ENCODE assay signal across 12 cellular contexts in genomic region chr13:95002968-95003813, GRCh38.
A peak's percentile ranks its signal among the peaks of the same experiment; 100 is the strongest.
DNase-seq lines count a peak whose midpoint lies in the region; ATAC-seq and TF ChIP-seq lines count a peak whose summit lies in the region.
"Had no signal": no experiment of that assay in that cellular context is flagged by ENCODE, and none has a peak within 500 bp of the region (broad histone marks: within the 10 kb centered on the region; RNA-seq: fewer than 3 reads in every experiment).

No MANE protein-coding gene starts in this region.

- in situ Hi-C loops in G401 (cut with HindIII; ENCODE audit: low sequenced_read_pairs) = no loop called here

- peak overlapping the region; percentile 0 for H2AFZ ChIP-seq in neural progenitor cell (replicated peaks)

- no peaks in the 10 kb centered on the region for H4K20me1 ChIP-seq in neural progenitor cell (ENCODE audit: low read depth)

- no peak for ATAC-seq in GM19397 (IDR thresholded peaks at IDR 0.05; ENCODE audit: unreplicated experiment)
- no peak for ATAC-seq in activated CD4-positive, alpha-beta T cell treated with anti-CD3 and anti-CD28 coated beads for 36 hours
- ATAC-seq: T-helper 17 cell had no signal

- no peaks in the 10 kb centered on the region for H3K9me3 Mint-ChIP-seq in neural progenitor cell
- H3K9me3 Mint-ChIP-seq in activated CD4-positive, alpha-beta T cell treated with anti-CD3 and anti-CD28 coated beads for 36 hours (ENCODE audit: low read depth) = no peaks in the 10 kb centered on the region
- H3K9me3 Mint-ChIP-seq: activated naive CD8-positive, alpha-beta T cell treated with anti-CD3 and anti-CD28 coated beads, Interleukin-2, amount 10 ng/mL, durations not matched to agents 7 days and 5 days had no signal

- H3K4me3 Mint-ChIP-seq in neural progenitor cell = no peak overlapping the region
- H3K4me3 Mint-ChIP-seq in activated CD4-positive, alpha-beta T cell treated with anti-CD3 and anti-CD28 coated beads for 36 hours = no peak overlapping the region
- H3K4me3 Mint-ChIP-seq: activated naive CD8-positive, alpha-beta T cell treated with anti-CD3 and anti-CD28 coated beads, Interleukin-2, amount 10 ng/mL, durations not matched to agents 7 days and 5 days; T-helper 17 cell had no signal

- H3K27me3 ChIP-seq in dorsolateral prefrontal cortex = peaks cover 0 to 33% (median 7%) of the 10 kb centered on the region in 45 donors
- H3K27me3 ChIP-seq in neural progenitor cell = no peaks in the 10 kb centered on the region

- peak overlapping the region in 56 of 59 donors; percentile 5 to 63 (median 43) for H3K4me3 ChIP-seq in dorsolateral prefrontal cortex
- H3K4me3 ChIP-seq in neural progenitor cell = no peak overlapping the region

- H3K4me1 ChIP-seq in neural progenitor cell = peaks cover 18% of the 10 kb centered on the region

- peaks cover 2% of the 10 kb centered on the region for H3K27me3 Mint-ChIP-seq in neural progenitor cell (ENCODE audit: insufficient read depth, low read depth)
- peaks cover 25% of the 10 kb centered on the region for H3K27me3 Mint-ChIP-seq in activated CD4-positive, alpha-beta T cell treated with anti-CD3 and anti-CD28 coated beads for 36 hours

- CTCF ChIA-PET in activated CD4-positive, alpha-beta T cell treated with anti-CD3 and anti-CD28 coated beads for 36 hours (lab: Charles Lee) = interaction anchor here (0.8 kb wide), 1 partner anchor 58 kb away, joined by 3 read pairs; no protein-coding TSS in a partner anchor

- H3K27ac ChIP-seq in dorsolateral prefrontal cortex (no peak overlapping the region), neural progenitor cell (no peak overlapping the region)

- no peak overlapping the region for H3K9ac ChIP-seq in neural progenitor cell

- H3K27ac Mint-ChIP-seq in neural progenitor cell = peak overlapping the region; percentile 71
- no peak overlapping the region for H3K27ac Mint-ChIP-seq in activated CD4-positive, alpha-beta T cell treated with anti-CD3 and anti-CD28 coated beads for 36 hours
- H3K27ac Mint-ChIP-seq: activated naive CD8-positive, alpha-beta T cell treated with anti-CD3 and anti-CD28 coated beads, Interleukin-2, amount 10 ng/mL, durations not matched to agents 7 days and 5 days; T-helper 17 cell had no signal

- TF ChIP-seq CTCF in dorsolateral prefrontal cortex (IDR thresholded peaks at IDR 0.05 in 54 of 56, conservative IDR thresholded peaks at IDR 0.05 in 2 of 56; ENCODE audit: low read depth in 1 of 56, partially characterized antibody in 56 of 56) = no peak
- TF ChIP-seq CTCF in neural progenitor cell (IDR thresholded peaks at IDR 0.05) = no peak

- peak overlapping the region; percentile 24 for H3K4me2 ChIP-seq in neural progenitor cell

- peaks cover 13% of the 10 kb centered on the region for H3K4me1 Mint-ChIP-seq in neural progenitor cell
- no peaks in the 10 kb centered on the region for H3K4me1 Mint-ChIP-seq in activated CD4-positive, alpha-beta T cell treated with anti-CD3 and anti-CD28 coated beads for 36 hours
- H3K4me1 Mint-ChIP-seq: activated naive CD8-positive, alpha-beta T cell treated with anti-CD3 and anti-CD28 coated beads, Interleukin-2, amount 10 ng/mL, durations not matched to agents 7 days and 5 days had no signal

- no peaks in the 10 kb centered on the region for H3K36me3 ChIP-seq in neural progenitor cell

- POLR2A ChIA-PET in activated CD4-positive, alpha-beta T cell treated with anti-CD3 and anti-CD28 coated beads for 36 hours (lab: Charles Lee) = no interaction called here

- no peaks in the 10 kb centered on the region for H3K79me2 ChIP-seq in neural progenitor cell (ENCODE audit: low read depth)

- H3F3A ChIP-seq in neural progenitor cell (ENCODE audit: low read depth) = peaks cover 10% of the 10 kb centered on the region

- intact Hi-C loops in dorsolateral prefrontal cortex (cut with DNase I) = no loop called here
- intact Hi-C loops in activated CD4-positive, alpha-beta T cell treated with anti-CD3 and anti-CD28 coated beads for 36 hours (cut with DNase I, micrococcal nuclease) = no loop called here

- DNase-seq in DMS53 (lab: John Stamatoyannopoulos, UW) (peak; percentile 86), NCI-H187 treated with DMSO at 0.1 percent for 48 hours (lab: John Stamatoyannopoulos, UW) (peak; percentile 96), dorsolateral prefrontal cortex (peak in 1 of 10 donors; percentile 40), neural progenitor cell (ENCODE audit: low spot score) (peak; percentile 23), UCSD-AML1 (lab: John Stamatoyannopoulos, UW; ENCODE audit: unreplicated experiment) (no peak), G401 (ENCODE audit: low spot score) (no peak)
- DNase-seq in activated CD4-positive, alpha-beta T cell treated with anti-CD3 and anti-CD28 coated beads for 36 hours = no peak
- DNase-seq: activated naive CD8-positive, alpha-beta T cell treated with anti-CD3 and anti-CD28 coated beads, Interleukin-2, amount 10 ng/mL, durations not matched to agents 7 days and 5 days; Karpas-422; stimulated activated CD4-positive, alpha-beta T cell treated with anti-CD3 and anti-CD28 coated beads, Interleukin-4, amount 100 ng/mL, for 24 hours; T-helper 17 cell had no signal

- no peaks in the 10 kb centered on the region for H3K36me3 Mint-ChIP-seq in neural progenitor cell
- H3K36me3 Mint-ChIP-seq in activated CD4-positive, alpha-beta T cell treated with anti-CD3 and anti-CD28 coated beads for 36 hours (ENCODE audit: low read depth) = no peaks in the 10 kb centered on the region
- H3K36me3 Mint-ChIP-seq: activated naive CD8-positive, alpha-beta T cell treated with anti-CD3 and anti-CD28 coated beads, Interleukin-2, amount 10 ng/mL, durations not matched to agents 7 days and 5 days had no signal

- no peaks in the 10 kb centered on the region for H3K9me3 ChIP-seq in neural progenitor cell (ENCODE audit: low read depth)

Comparison
In these comparisons a context has a peak if more than half of its experiments do, and no peak if none do; other contexts are left out.
1. DNase-seq: peak in DMS53 (single experiment), NCI-H187 treated with DMSO at 0.1 percent for 48 hours (single experiment) and neural progenitor cell (single experiment); none in UCSD-AML1 (single experiment), G401 (single experiment) and activated CD4-positive, alpha-beta T cell treated with anti-CD3 and anti-CD28 coated beads for 36 hours (single experiment).